In genomic region chr4:87580057-87580456, GRCh38 we compare ENCODE assay signal across 22 cellular contexts. TPM values are rescaled to one million over a fixed set of nuclear protein-coding genes. Genes with fewer than 3 reads are reported as not detected.
DNase-seq lines count a peak whose midpoint lies in the region; ATAC-seq and TF ChIP-seq lines count a peak whose summit lies in the region.
"Had no signal": no experiment of that assay in that cellular context is flagged by ENCODE, and none has a peak within 500 bp of the region (broad histone marks: within the 10 kb centered on the region; RNA-seq: fewer than 3 reads in every experiment).

No MANE protein-coding gene starts in this region.

- H4K8ac ChIP-seq in mesendoderm (ENCODE audit: low read depth, low read length) = no peak overlapping the region

- DNase-seq in H7 (peak; percentile 37), mesendoderm (no peak), Right ventricle myocardium inferior (ENCODE audit: missing footprints) (no peak), HUDEP-2 (lab: John Stamatoyannopoulos, UW; ENCODE audit: unreplicated experiment in 76 of 76) (no peak)
- DNase-seq in stimulated activated naive CD4-positive, alpha-beta T cell (lab: John Stamatoyannopoulos, UW) = no peak
- DNase-seq: 8988T; CD4-positive, alpha-beta memory T cell; DMS153; DMS79; GDM1; HCEC 1CT; IMR-90 had no signal

- H3K56ac ChIP-seq in mesendoderm (ENCODE audit: low read length) = no peak overlapping the region

- H3K36me3 ChIP-seq in H7 (replicated peaks; ENCODE audit: control insufficient read depth, insufficient read depth, low read length) (no peaks in the 10 kb centered on the region), mesendoderm (ENCODE audit: control insufficient read depth, insufficient read depth, low read length) (no peaks in the 10 kb centered on the region)
- H3K36me3 ChIP-seq: BLaER1 had no signal

- H3K27ac ChIP-seq in mesendoderm (ENCODE audit: low read depth, low read length) = no peak overlapping the region
- H3K27ac ChIP-seq: BLaER1, HL-60 had no signal

- peak overlapping the region; percentile 24 for H3K23ac ChIP-seq in mesendoderm (ENCODE audit: low read length)

- no peak overlapping the region for H2BK120ac ChIP-seq in mesendoderm (ENCODE audit: low read depth, low read length)

- no peak overlapping the region for H3K18ac ChIP-seq in mesendoderm (ENCODE audit: low read length)

- no peak overlapping the region for H2AK5ac ChIP-seq in mesendoderm (ENCODE audit: low read length)

- no CpG with 5 or more reads among the region's 3 CpGs for WGBS in mesendoderm (ENCODE audit: extremely low coverage, insufficient coverage, low lambda C conversion rate)

- H3K4me2 ChIP-seq in mesendoderm (ENCODE audit: low read length) = no peak overlapping the region
- H3K4me2 ChIP-seq: BLaER1 had no signal

- H3K27me3 ChIP-seq in H7 (ENCODE audit: control insufficient read depth, insufficient read depth, low read length) (no peaks in the 10 kb centered on the region), mesendoderm (ENCODE audit: insufficient read depth, low read length, poor library complexity) (no peaks in the 10 kb centered on the region)
- H3K27me3 ChIP-seq: BLaER1 had no signal

- H2BK5ac ChIP-seq in mesendoderm (ENCODE audit: low read length) = no peak overlapping the region

- H2BK15ac ChIP-seq in mesendoderm (replicated peaks; ENCODE audit: low read depth) = no peak overlapping the region

- intact Hi-C loops in Right ventricle myocardium inferior (cut with DNase I) = no loop called here

- H3K4me3 ChIP-seq in H7 (ENCODE audit: insufficient read depth, low read depth, low read length) = no peak overlapping the region
- H3K4me3 ChIP-seq in mesendoderm (ENCODE audit: low read length) = no peak overlapping the region
- H3K4me3 ChIP-seq: BLaER1 had no signal

- ATAC-seq in SK-N-SH treated with all-trans-retinoic acid at 6 μM for 48 hours = peak; percentile 65
- ATAC-seq in GM21390 (IDR thresholded peaks at IDR 0.05; ENCODE audit: unreplicated experiment) = no peak
- no peak for ATAC-seq in Right ventricle myocardium inferior

- no peaks in the 10 kb centered on the region for H3K4me1 ChIP-seq in mesendoderm (ENCODE audit: control insufficient read depth, low read depth, low read length)
- H3K4me1 ChIP-seq: BLaER1 had no signal

- H3K9ac ChIP-seq in mesendoderm (ENCODE audit: low read length) = no peak overlapping the region
- H3K9ac ChIP-seq: BLaER1 had no signal

- no peaks in the 10 kb centered on the region for H3K79me2 ChIP-seq in mesendoderm (ENCODE audit: control insufficient read depth, insufficient read depth, low read length)

- no peak overlapping the region for H3K4ac ChIP-seq in mesendoderm (ENCODE audit: low read depth, low read length)

- H4K5ac ChIP-seq in mesendoderm (ENCODE audit: low read length) = no peak overlapping the region

- no peaks in the 10 kb centered on the region for H3K79me1 ChIP-seq in mesendoderm (ENCODE audit: low read length)

TF ChIP-seq in SK-N-SH treated with all-trans-retinoic acid at 6 μM for 48 hours, 23 proteins besides CTCF, POLR2A, EP300 and RAD21:
- TF ChIP-seq ZFP30 (CRISPR knock-in tag; IDR thresholded peaks at IDR 0.05) (no peak), TCF4 (CRISPR knock-in tag; IDR thresholded peaks at IDR 0.05; ENCODE audit: borderline replicate concordance) (no peak), CSRNP3 (CRISPR knock-in tag; IDR thresholded peaks at IDR 0.05) (no peak), PPARA (CRISPR knock-in tag; IDR thresholded peaks at IDR 0.05; ENCODE audit: borderline replicate concordance) (no peak), ESRRG (CRISPR knock-in tag; IDR thresholded peaks at IDR 0.05) (no peak), ISL1 (CRISPR knock-in tag; IDR thresholded peaks at IDR 0.05) (no peak), BACH2 (CRISPR knock-in tag; IDR thresholded peaks at IDR 0.05; ENCODE audit: borderline replicate concordance) (no peak), ZNF8 (CRISPR knock-in tag; IDR thresholded peaks at IDR 0.05) (no peak), CSDC2 (CRISPR knock-in tag; IDR thresholded peaks at IDR 0.05) (no peak)
TF ChIP-seq in SK-N-SH treated with all-trans-retinoic acid at 6 μM for 48 hours: peak in this region for 0.

RNA-seq across cellular contexts. Expression of gene DSPP, which starts 28.3 kb away (rescaled TPM):
- not detected in 2 replicates for total RNA-seq in H7 (2014; rRNA removed; shearing (Covaris generic))
- polyA plus RNA-seq in mesendoderm (2013, experiment 1 of 2) = not detected
- not detected for polyA plus RNA-seq in mesendoderm (2013, experiment 2 of 2)
- not detected for total RNA-seq in Right ventricle myocardium inferior
- total RNA-seq: A673; CD4-positive, alpha-beta memory T cell; Daoy; H1; HT1080; IMR-90 had no signal
- polyA plus RNA-seq: AG04450; CD14-positive monocyte; CD4-positive, alpha-beta memory T cell; H1; IMR-90 had no signal

RNA-seq across cellular contexts. Expression of gene SPARCL1, which starts 50.9 kb away (rescaled TPM):
- 0.48 and 0.81 TPM in 2 replicates for total RNA-seq in H7 (2014; rRNA removed; shearing (Covaris generic))
- polyA plus RNA-seq in mesendoderm (2013, experiment 1 of 2) = 0.29 TPM
- polyA plus RNA-seq in mesendoderm (2013, experiment 2 of 2) = 0.25 TPM
- total RNA-seq in Right ventricle myocardium inferior = 500 TPM
- total RNA-seq: CD4-positive, alpha-beta memory T cell; Daoy; HT1080; IMR-90 had no signal
- polyA plus RNA-seq: AG04450; CD14-positive monocyte; CD4-positive, alpha-beta memory T cell; IMR-90 had no signal

Comparison
In these comparisons a context has a peak if more than half of its experiments do, and no peak if none do; other contexts are left out.
1. RNA of gene SPARCL1, which starts 50.9 kb away (total RNA-seq): 500 TPM in Right ventricle myocardium inferior (single experiment); 0.48 to 0.81 TPM in H7; every median in the first group is over 100 times any median in the second.